ENCODE assay signal across 19 cellular contexts in genomic region chr9:94853887-94854286, GRCh38.
DNase-seq lines count a peak whose midpoint lies in the region; ATAC-seq, FAIRE-seq and TF ChIP-seq lines count a peak whose summit lies in the region.
"Had no signal": no experiment of that assay in that cellular context is flagged by ENCODE, and none has a peak within 500 bp of the region (broad histone marks: within the 10 kb centered on the region; RNA-seq: fewer than 3 reads in every experiment).

No MANE protein-coding gene starts in this region.

- no peak overlapping the region for H3K4me2 ChIP-seq in GM12878 (ENCODE audit: control insufficient read depth, insufficient read depth)

- ATAC-seq in GM12878 = peak; percentile 85
- peak; percentile 45 for ATAC-seq in left lung
- no peak for ATAC-seq in GM18498 (IDR thresholded peaks at IDR 0.05; ENCODE audit: unreplicated experiment)
- ATAC-seq: sciatic nerve had no signal

- DNase-seq in HT1080 (ENCODE audit: low read depth) (peak; percentile 81), GM12878 (ENCODE audit: low read depth, low spot score) (no peak), left lung (no peak), amniotic stem cell (lab: John Stamatoyannopoulos, UW) (no peak), H4 (ENCODE audit: low spot score) (no peak), NK-92 (lab: John Stamatoyannopoulos, UW; ENCODE audit: unreplicated experiment) (no peak)
- DNase-seq: activated CD4-positive, alpha-beta T cell treated with anti-CD3 and anti-CD28 coated beads for 48 hours; activated naive CD4-positive, alpha-beta T cell treated with anti-CD3 and anti-CD28 coated beads for 36 hours; dermis blood vessel endothelial cell; DMS79 treated with DMSO at 0.1 percent for 48 hours; H9; NCI-H1930; NCI-H510A; stimulated activated CD4-positive, alpha-beta T cell treated with anti-CD3 and anti-CD28 coated beads, Interleukin-1b, Interleukin-23, amount 100 ng/mL, for 48 hours had no signal

- intact Hi-C loops in GM12878 (cut with micrococcal nuclease; ENCODE audit: unreplicated experiment) = no loop called here
- intact Hi-C loops in left lung (cut with DNase I) = no loop called here

- no peak for FAIRE-seq in GM12878 (lab: Jason Lieb, UNC)

- SMC1A ChIA-PET in GM12878 (lab: Charles Lee; ENCODE audit: uncharacterized antibody, unreplicated experiment) = interaction anchor here (0.7 to 1.8 kb wide), 6 partner anchors 19 to 52 kb away, joined by 3 to 9 read pairs (median 3); no protein-coding TSS in a partner anchor

- no peaks in the 10 kb centered on the region for H3K27me3 ChIP-seq in GM12878 (replicated peaks in 1 of 2; ENCODE audit: control insufficient read depth in 2 of 2, insufficient read depth in 2 of 2, low read length in 1 of 2)
- H3K27me3 ChIP-seq in left lung = no peaks in the 10 kb centered on the region
- H3K27me3 ChIP-seq: neutrophil had no signal

- POLR2A ChIA-PET in GM12878 (lab: Charles Lee) = interaction anchor here (0.8 kb wide), 1 partner anchor 12 kb away, joined by 3 read pairs; no protein-coding TSS in a partner anchor

- TF ChIP-seq RAD21 in GM12878 (IDR thresholded peaks at IDR 0.05; ENCODE audit: insufficient read depth, low read depth, low read length) = no peak

- H4K20me1 ChIP-seq in GM12878 (ENCODE audit: control insufficient read depth, insufficient read depth) = no peaks in the 10 kb centered on the region

- TF ChIP-seq EP300 in GM12878 (IDR thresholded peaks at IDR 0.05; ENCODE audit: borderline replicate concordance in 1 of 2, control insufficient read depth in 1 of 2, low read depth in 2 of 2, low read length in 2 of 2) = no peak

- 84% methylated on average over 3 of the region's 3 CpGs for WGBS in GM12878 (ENCODE audit: insufficient coverage, insufficient replicate concordance, low lambda C conversion rate, missing lambda C conversion rate)

- H2AFZ ChIP-seq in GM12878 (ENCODE audit: control insufficient read depth, low read depth, low read length) = no peak overlapping the region

- TF ChIP-seq POLR2A in GM12878 (IDR thresholded peaks at IDR 0.05; ENCODE audit: low read depth, low read length) = no peak

- H3K9me3 ChIP-seq in GM12878 (replicated peaks; ENCODE audit: control insufficient read depth, insufficient read depth, low read length) = no peaks in the 10 kb centered on the region
- no peaks in the 10 kb centered on the region for H3K9me3 ChIP-seq in left lung
- H3K9me3 ChIP-seq: neutrophil had no signal

- TF ChIP-seq CTCF in 22Rv1 (IDR thresholded peaks at IDR 0.05) (no peak), GM12878 (IDR thresholded peaks at IDR 0.05 in 2 of 3, conservative IDR thresholded peaks at IDR 0.05 in 1 of 3; ENCODE audit: control insufficient read depth in 2 of 3, extremely low read depth in 1 of 3, insufficient read depth in 1 of 3, low read depth in 3 of 3, low read length in 3 of 3) (no peak), left lung (IDR thresholded peaks at IDR 0.05) (no peak)

- H3K27ac ChIP-seq in 22Rv1 = peak overlapping the region; percentile 57
- no peak overlapping the region for H3K27ac ChIP-seq in GM12878 (ENCODE audit: control insufficient read depth, insufficient read depth)
- no peak overlapping the region for H3K27ac ChIP-seq in left lung
- H3K27ac ChIP-seq: C4-2B, neutrophil had no signal

- H3K9ac ChIP-seq in GM12878 (ENCODE audit: control insufficient read depth, insufficient read depth, low read length) = no peak overlapping the region

- in situ Hi-C loops in GM12878 (cut with MboI) = no loop called here

- RAD21 ChIA-PET in GM12878 (lab: Charles Lee; ENCODE audit: unreplicated experiment) = interaction anchor here (0.6 to 2.0 kb wide), 4 partner anchors 11 to 187 kb away, joined by 3 to 4 read pairs (median 4); no protein-coding TSS in a partner anchor

- BruUV-seq in GM12878 (replicated peaks; lab: Mats Ljungman, UMichigan) = no TSS peak

- CTCF ChIA-PET in GM12878 (lab: Yijun Ruan, JAX) = interaction anchor here (0.8 kb wide), 1 partner anchor 64 kb away, joined by 4 read pairs; no protein-coding TSS in a partner anchor

- H3K36me3 ChIP-seq in GM12878 (ENCODE audit: control insufficient read depth in 2 of 2, insufficient read depth in 2 of 2, low read length in 1 of 2) (no peaks in the 10 kb centered on the region), left lung (no peaks in the 10 kb centered on the region)
- H3K36me3 ChIP-seq: neutrophil had no signal

- H3K4me1 ChIP-seq in GM12878 (ENCODE audit: control insufficient read depth, insufficient read depth, low read length) = no peaks in the 10 kb centered on the region
- no peaks in the 10 kb centered on the region for H3K4me1 ChIP-seq in left lung

- H3K4me3 ChIP-seq in GM12878 (no peak overlapping the region), left lung (no peak overlapping the region)

- no peaks in the 10 kb centered on the region for H3K79me2 ChIP-seq in GM12878 (ENCODE audit: control insufficient read depth, insufficient read depth, low read length)

TF ChIP-seq in GM12878, 131 proteins besides CTCF, POLR2A, EP300 and RAD21:
- TF ChIP-seq MTA3 (IDR thresholded peaks at IDR 0.05; ENCODE audit: borderline replicate concordance, low read length) = no peak
- peak; percentile 57 for TF ChIP-seq PKNOX1 (IDR thresholded peaks at IDR 0.05)
